ENCODE assay signal across 16 cellular contexts in the genomic region with DNA sequence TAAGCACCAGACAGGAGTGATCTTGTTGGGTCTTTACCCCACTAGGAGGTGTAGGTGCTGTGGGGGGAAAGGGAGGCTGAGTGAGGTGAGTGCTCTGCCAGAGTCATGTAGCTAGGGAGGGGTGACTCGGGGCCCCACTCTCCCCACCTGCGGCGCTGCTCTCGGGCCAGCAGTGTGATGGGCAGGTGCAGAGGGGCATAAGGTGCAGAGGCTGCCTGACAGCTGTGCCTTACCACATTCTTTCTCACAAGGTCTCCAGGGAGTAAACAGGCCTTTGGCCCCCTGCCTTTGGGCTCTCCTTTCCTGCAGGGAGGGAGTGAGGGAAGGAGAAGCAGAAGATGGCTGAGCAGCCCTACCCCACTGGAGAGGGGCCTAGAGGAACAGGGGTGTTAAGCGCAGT. TPM values are rescaled to one million over a fixed set of nuclear protein-coding genes. Genes with fewer than 3 reads are reported as not detected.
"Had no signal": no experiment of that assay in that cellular context is flagged by ENCODE, and none has a peak within 500 bp of the region (broad histone marks: within the 10 kb centered on the region; RNA-seq: fewer than 3 reads in every experiment).

No MANE protein-coding gene starts in this region.

- FAIRE-seq: bronchial epithelial cell, islet of Langerhans had no signal

- H3K27me3 ChIP-seq: ascending aorta, dorsolateral prefrontal cortex, gastroesophageal sphincter, sigmoid colon, spleen, testis, upper lobe of right lung had no signal

- H3K9me3 ChIP-seq: ascending aorta, gastroesophageal sphincter, sigmoid colon, spleen, testis, upper lobe of right lung had no signal

- H3K36me3 ChIP-seq: ascending aorta, gastroesophageal sphincter, sigmoid colon, spleen, upper lobe of right lung had no signal

- DNase-seq: activated CD4-positive, CD25-positive, alpha-beta regulatory T cell treated with anti-CD3 and anti-CD28 coated beads, Interleukin-2, amount 50 U/mL, for 72 hours; activated naive CD4-positive, alpha-beta T cell treated with anti-CD3 and anti-CD28 coated beads, Interleukin-2, amount 10 ng/mL, durations not matched to agents 7 days and 5 days; dorsolateral prefrontal cortex; endodermal cell; erythroblast; left colon; sigmoid colon; spleen; stimulated activated naive CD8-positive, alpha-beta T cell treated with anti-CD3 and anti-CD28 coated beads, Interleukin-15, amount 100 ng/mL, for 72 hours; testis; upper lobe of right lung had no signal

- H3K27ac ChIP-seq: ascending aorta, spleen, testis, upper lobe of right lung had no signal

- ATAC-seq: gastroesophageal sphincter; left colon; stimulated activated naive CD8-positive, alpha-beta T cell treated with anti-CD3 and anti-CD28 coated beads, Interleukin-15, amount 100 ng/mL, for 72 hours; upper lobe of right lung had no signal

- H3K4me3 ChIP-seq: ascending aorta, gastroesophageal sphincter, lung, sigmoid colon, spleen, testis, upper lobe of right lung had no signal

RNA-seq across cellular contexts. Expression of a gene that starts 31.7 kb away (rescaled TPM):
- total RNA-seq: ascending aorta had no signal
